Comparison of ENCODE assay signal across 12 cellular contexts in genomic region chr3:114363554-114364202, GRCh38.
DNase-seq lines count a peak whose midpoint lies in the region; ATAC-seq and TF ChIP-seq lines count a peak whose summit lies in the region.
"Had no signal": no experiment of that assay in that cellular context is flagged by ENCODE, and none has a peak within 500 bp of the region (broad histone marks: within the 10 kb centered on the region; RNA-seq: fewer than 3 reads in every experiment).

No MANE protein-coding gene starts in this region.

- TF ChIP-seq POLR2A in tibial nerve (IDR thresholded peaks at IDR 0.05) (no peak), prostate gland (IDR thresholded peaks at IDR 0.05) (no peak)

- H3K27me3 Mint-ChIP-seq in activated CD4-positive, alpha-beta T cell treated with anti-CD3 and anti-CD28 coated beads for 36 hours, result no peaks in the 10 kb centered on the region

- no peaks in the 10 kb centered on the region for H3K79me1 ChIP-seq in mesendoderm (ENCODE audit: low read length)

- intact Hi-C loops in activated CD4-positive, alpha-beta T cell treated with anti-CD3 and anti-CD28 coated beads for 36 hours (cut with DNase I, micrococcal nuclease), result loop anchor here (2.0 to 5.0 kb wide), 2 partner anchors 55 to 71 kb away; partner anchors contain the start of gene TIGIT (in 1 of the 2)
- intact Hi-C loops in left lung (cut with DNase I), result no loop called here
- intact Hi-C loops in prostate gland (cut with DNase I), result loop anchor here (10.0 kb wide), 1 partner anchor 801 kb away; no protein-coding TSS in a partner anchor

- H3K23ac ChIP-seq in mesendoderm (ENCODE audit: low read length), result no peak overlapping the region

- TF ChIP-seq CTCF in choroid plexus epithelial cell (conservative IDR thresholded peaks at IDR 0.05; ENCODE audit: low read depth, low read length) (no peak), left lung (IDR thresholded peaks at IDR 0.05) (no peak), tibial nerve (IDR thresholded peaks at IDR 0.05) (no peak), prostate gland (IDR thresholded peaks at IDR 0.05) (no peak)

- H3K9ac ChIP-seq in mesendoderm (ENCODE audit: low read length), result no peak overlapping the region

- H3K4me1 ChIP-seq in left lung (no peaks in the 10 kb centered on the region), tibial nerve (peaks cover 0 to 42% (median 14%) of the 10 kb centered on the region in 4 donors), prostate gland (replicated peaks) (no peaks in the 10 kb centered on the region), mesendoderm (ENCODE audit: control insufficient read depth, low read depth, low read length) (no peaks in the 10 kb centered on the region)

- no peak for DNase-seq in activated CD4-positive, alpha-beta T cell treated with anti-CD3 and anti-CD28 coated beads for 36 hours
- no peak for DNase-seq in activated CD4-positive, alpha-beta T cell treated with anti-CD3 and anti-CD28 coated beads for 4 hours
- DNase-seq in choroid plexus epithelial cell (ENCODE audit: low read depth), result peak; percentile 64
- DNase-seq in left lung, result no peak
- DNase-seq in tibial nerve (ENCODE audit: low spot score in 2 of 2), result no peak
- DNase-seq in prostate gland (ENCODE audit: low spot score), result no peak
- DNase-seq in SK-N-DZ (ENCODE audit: low spot score), result no peak
- DNase-seq in mesendoderm, result no peak
- DNase-seq: activated CD4-positive, alpha-beta T cell treated with anti-CD3 and anti-CD28 coated beads for 48 hours; activated naive CD4-positive, alpha-beta T cell treated with Interleukin-2 at 50 U/mL for 16 hours; NCI-H187 had no signal

- H3K79me2 ChIP-seq in mesendoderm (ENCODE audit: control insufficient read depth, insufficient read depth, low read length), result no peaks in the 10 kb centered on the region

- H3K18ac ChIP-seq in mesendoderm (ENCODE audit: low read length), result no peak overlapping the region

- peaks cover 5% of the 10 kb centered on the region for H3K4me1 Mint-ChIP-seq in activated CD4-positive, alpha-beta T cell treated with anti-CD3 and anti-CD28 coated beads for 36 hours

- H2BK120ac ChIP-seq in mesendoderm (ENCODE audit: low read depth, low read length), result no peak overlapping the region

- H3K36me3 Mint-ChIP-seq in activated CD4-positive, alpha-beta T cell treated with anti-CD3 and anti-CD28 coated beads for 36 hours (ENCODE audit: low read depth), result no peaks in the 10 kb centered on the region

- H3K9me3 Mint-ChIP-seq in activated CD4-positive, alpha-beta T cell treated with anti-CD3 and anti-CD28 coated beads for 36 hours (ENCODE audit: low read depth), result no peaks in the 10 kb centered on the region

- H3K4me3 ChIP-seq in choroid plexus epithelial cell (ENCODE audit: low read depth, low read length), result no peak overlapping the region
- no peak overlapping the region for H3K4me3 ChIP-seq in left lung
- no peak overlapping the region for H3K4me3 ChIP-seq in tibial nerve
- H3K4me3 ChIP-seq in prostate gland, result no peak overlapping the region
- no peak overlapping the region for H3K4me3 ChIP-seq in mesendoderm (ENCODE audit: low read length)
- H3K4me3 ChIP-seq: thoracic aorta had no signal

- TF ChIP-seq EP300 in tibial nerve (IDR thresholded peaks at IDR 0.05), result no peak

- H3K36me3 ChIP-seq in left lung, result no peaks in the 10 kb centered on the region
- H3K36me3 ChIP-seq in tibial nerve, result no peaks in the 10 kb centered on the region
- H3K36me3 ChIP-seq in prostate gland, result no peaks in the 10 kb centered on the region
- no peaks in the 10 kb centered on the region for H3K36me3 ChIP-seq in mesendoderm (ENCODE audit: control insufficient read depth, insufficient read depth, low read length)
- H3K36me3 ChIP-seq: thoracic aorta had no signal

- H3K56ac ChIP-seq in mesendoderm (ENCODE audit: low read length), result no peak overlapping the region

- H2BK15ac ChIP-seq in mesendoderm (replicated peaks; ENCODE audit: low read depth), result no peak overlapping the region

- no peak overlapping the region for H3K4ac ChIP-seq in mesendoderm (ENCODE audit: low read depth, low read length)

- no peak overlapping the region for H3K4me2 ChIP-seq in mesendoderm (ENCODE audit: low read length)

- H4K5ac ChIP-seq in mesendoderm (ENCODE audit: low read length), result no peak overlapping the region

- no peak overlapping the region for H3K4me3 Mint-ChIP-seq in activated CD4-positive, alpha-beta T cell treated with anti-CD3 and anti-CD28 coated beads for 36 hours

- ATAC-seq in activated CD4-positive, alpha-beta T cell treated with anti-CD3 and anti-CD28 coated beads for 36 hours, result peak; percentile 72
- ATAC-seq in left lung, result peak; percentile 56

- H3K9me3 ChIP-seq in left lung (no peaks in the 10 kb centered on the region), tibial nerve (no peaks in the 10 kb centered on the region), prostate gland (no peaks in the 10 kb centered on the region)
- H3K9me3 ChIP-seq: thoracic aorta had no signal

- H3K27ac ChIP-seq in left lung (peak overlapping the region in 1 of 2 donors; percentile 28), tibial nerve (peak overlapping the region; percentile 14 to 78 (median 42)), prostate gland (peak overlapping the region in 1 of 2 donors; percentile 5), mesendoderm (ENCODE audit: low read depth, low read length) (no peak overlapping the region)

- WGBS in tibial nerve, 2 donors, result 55 to 60% methylated on average over 1 of the region's 1 CpG
- 91% methylated on average over 1 of the region's 1 CpG for WGBS in prostate gland
- WGBS in mesendoderm (ENCODE audit: extremely low coverage, insufficient coverage, low lambda C conversion rate), result no CpG with 5 or more reads among the region's 1 CpG

- H3K27me3 ChIP-seq in left lung, result no peaks in the 10 kb centered on the region
- no peaks in the 10 kb centered on the region for H3K27me3 ChIP-seq in tibial nerve
- H3K27me3 ChIP-seq in prostate gland (replicated peaks; ENCODE audit: insufficient read depth), result no peaks in the 10 kb centered on the region
- no peaks in the 10 kb centered on the region for H3K27me3 ChIP-seq in mesendoderm (ENCODE audit: insufficient read depth, low read length, poor library complexity)

- no peak overlapping the region for H2AK5ac ChIP-seq in mesendoderm (ENCODE audit: low read length)

- POLR2A ChIA-PET in activated CD4-positive, alpha-beta T cell treated with anti-CD3 and anti-CD28 coated beads for 36 hours (lab: Charles Lee), result no interaction called here

- no peak overlapping the region for H3K27ac Mint-ChIP-seq in activated CD4-positive, alpha-beta T cell treated with anti-CD3 and anti-CD28 coated beads for 36 hours

- no peak overlapping the region for H4K8ac ChIP-seq in mesendoderm (ENCODE audit: low read depth, low read length)

- CTCF ChIA-PET in activated CD4-positive, alpha-beta T cell treated with anti-CD3 and anti-CD28 coated beads for 36 hours (lab: Charles Lee), result interaction anchor here (0.6 to 2.7 kb wide), 9 partner anchors 9 to 1459 kb away, joined by 3 to 9 read pairs (median 3); no protein-coding TSS in a partner anchor

- no peak overlapping the region for H2BK5ac ChIP-seq in mesendoderm (ENCODE audit: low read length)

Comparison
In these comparisons a context has a peak if more than half of its experiments do, and no peak if none do; other contexts are left out.
1. intact Hi-C loops: an anchor here in activated CD4-positive, alpha-beta T cell treated with anti-CD3 and anti-CD28 coated beads for 36 hours (2.0 to 5.0 kb wide) and prostate gland (10.0 kb wide); none called in left lung.